Comparison of ENCODE assay signal across 20 cellular contexts in genomic region chr4:10810411-10810810, GRCh38.
A peak's percentile ranks its signal among the peaks of the same experiment; 100 is the strongest.
DNase-seq lines count a peak whose midpoint lies in the region; ATAC-seq and TF ChIP-seq lines count a peak whose summit lies in the region.
"Had no signal": no experiment of that assay in that cellular context is flagged by ENCODE, and none has a peak within 500 bp of the region (broad histone marks: within the 10 kb centered on the region; RNA-seq: fewer than 3 reads in every experiment).

No MANE protein-coding gene starts in this region.

- DNase-seq in NCI-H748 (lab: John Stamatoyannopoulos, UW; ENCODE audit: unreplicated experiment): peak; percentile 7
- no peak for DNase-seq in NCI-H748 treated with DMSO at 0.1 percent for 48 hours (lab: John Stamatoyannopoulos, UW)
- DNase-seq in astrocyte of the hippocampus (ENCODE audit: low read depth, low spot score): peak; percentile 16
- no peak for DNase-seq in NCI-H1092 (lab: John Stamatoyannopoulos, UW)
- no peak for DNase-seq in erythroblast (lab: John Stamatoyannopoulos, UW)
- no peak for DNase-seq in GM20000 (ENCODE audit: low spot score)
- DNase-seq: 8988T; CD8-positive, alpha-beta memory T cell; DMS79; Kasumi-1; MM.1S; NCI-H1048; NCI-H1436; NCI-H187 treated with DMSO at 0.1 percent for 48 hours; NCI-H2107; NCI-H69; NK-92 treated with Interleukin-12 subunit alpha and Interleukin-12 subunit beta, amount 100 ng/mL, for 24 hours; SJCRH30 had no signal

- no peak for TF ChIP-seq CTCF in GM20000 (IDR thresholded peaks at IDR 0.05; ENCODE audit: extremely low read depth, missing control alignments)

- TF ChIP-seq POLR2A in erythroblast (IDR thresholded peaks at IDR 0.05; ENCODE audit: low read length): no peak

- peak; percentile 19 for ATAC-seq in HG03097 (IDR thresholded peaks at IDR 0.05; ENCODE audit: low FRiP score, unreplicated experiment)
- ATAC-seq: Panc1 had no signal

Comparison
In these comparisons a context has a peak if more than half of its experiments do, and no peak if none do; other contexts are left out.
1. DNase-seq: peak in NCI-H748 (single experiment) and astrocyte of the hippocampus (single experiment); none in NCI-H748 treated with DMSO at 0.1 percent for 48 hours (single experiment), NCI-H1092 (single experiment), erythroblast (0 of 2) and GM20000 (single experiment).